Comparison of ENCODE assay signal across 1 cellular context in genomic region chr21:26093094-26093493, GRCh38.
TF ChIP-seq lines count a peak whose summit lies in the region.

No MANE protein-coding gene starts in this region.

TF ChIP-seq in GM23338, 12 proteins besides CTCF, POLR2A, EP300 and RAD21 (continued from another document):
- TF ChIP-seq, protein P1, sequence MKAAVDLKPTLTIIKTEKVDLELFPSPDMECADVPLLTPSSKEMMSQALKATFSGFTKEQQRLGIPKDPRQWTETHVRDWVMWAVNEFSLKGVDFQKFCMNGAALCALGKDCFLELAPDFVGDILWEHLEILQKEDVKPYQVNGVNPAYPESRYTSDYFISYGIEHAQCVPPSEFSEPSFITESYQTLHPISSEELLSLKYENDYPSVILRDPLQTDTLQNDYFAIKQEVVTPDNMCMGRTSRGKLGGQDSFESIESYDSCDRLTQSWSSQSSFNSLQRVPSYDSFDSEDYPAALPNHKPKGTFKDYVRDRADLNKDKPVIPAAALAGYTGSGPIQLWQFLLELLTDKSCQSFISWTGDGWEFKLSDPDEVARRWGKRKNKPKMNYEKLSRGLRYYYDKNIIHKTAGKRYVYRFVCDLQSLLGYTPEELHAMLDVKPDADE (IDR thresholded peaks at IDR 0.05), result no peak
- no peak for TF ChIP-seq STAT1 (IDR thresholded peaks at IDR 0.05; ENCODE audit: unreplicated experiment)
